ENCODE assay signal across 8 cellular contexts in the genomic region with DNA sequence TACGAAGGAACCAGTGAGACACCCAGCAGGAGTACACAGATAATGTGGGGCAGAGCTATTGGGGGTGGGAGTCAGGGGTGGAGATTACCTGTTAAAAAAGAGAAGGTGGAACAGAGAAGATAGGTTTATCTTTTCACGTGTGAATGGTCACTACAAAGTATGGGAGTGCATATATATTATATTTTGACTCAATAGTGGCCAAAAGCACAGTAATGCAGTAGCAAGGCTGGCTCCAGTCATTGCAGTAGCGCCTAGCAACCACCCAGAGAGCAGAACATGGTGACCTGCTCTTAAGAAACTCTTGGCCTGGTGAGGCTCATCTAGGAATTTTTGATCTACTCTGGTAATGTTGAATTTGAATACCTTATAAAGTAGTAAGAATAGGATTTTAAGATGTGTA.
A peak's percentile ranks its signal among the peaks of the same experiment; 100 is the strongest.
DNase-seq lines count a peak whose midpoint lies in the region; ATAC-seq and TF ChIP-seq lines count a peak whose summit lies in the region.

No MANE protein-coding gene starts in this region.

- H3K4me3 ChIP-seq in NT2/D1 (ENCODE audit: insufficient read length, low read depth), result peak overlapping the region; percentile 84
- peak overlapping the region; percentile 41 for H3K4me3 ChIP-seq in endocrine pancreas (ENCODE audit: control insufficient read depth, insufficient read depth, low read length)
- H3K4me3 ChIP-seq in neutrophil (ENCODE audit: low read depth in 1 of 2, low read length in 1 of 2), result peak overlapping the region; percentile 19 to 87

- no peaks in the 10 kb centered on the region for H3K27me3 ChIP-seq in NT2/D1 (ENCODE audit: insufficient read depth, insufficient read length)
- H3K27me3 ChIP-seq in endocrine pancreas (ENCODE audit: control insufficient read depth, insufficient read depth, low read length), result no peaks in the 10 kb centered on the region
- H3K27me3 ChIP-seq in neutrophil, result peaks cover 23% of the 10 kb centered on the region

- H3K9ac ChIP-seq in NT2/D1 (ENCODE audit: insufficient read length, low read depth), result peak overlapping the region; percentile 97
- H3K9ac ChIP-seq in endocrine pancreas (ENCODE audit: control insufficient read depth, insufficient read depth, low read length), result no peak overlapping the region

- DNase-seq in DMS79 treated with DMSO at 0.1 percent for 48 hours (lab: John Stamatoyannopoulos, UW) (peak; percentile 29), DMS79 (lab: John Stamatoyannopoulos, UW) (no peak), NT2/D1 (ENCODE audit: low read depth, low spot score) (no peak), GM10266 (ENCODE audit: extremely low spot score) (no peak)

- ATAC-seq in HG02852 (IDR thresholded peaks at IDR 0.05; ENCODE audit: unreplicated experiment), result no peak
- ATAC-seq in HG03196 (IDR thresholded peaks at IDR 0.05; ENCODE audit: unreplicated experiment), result no peak

- H3K4me1 ChIP-seq in NT2/D1 (ENCODE audit: insufficient read depth, insufficient read length), result no peaks in the 10 kb centered on the region
- no peaks in the 10 kb centered on the region for H3K4me1 ChIP-seq in endocrine pancreas (ENCODE audit: control insufficient read depth, insufficient read depth, low read length)
- H3K4me1 ChIP-seq in neutrophil (ENCODE audit: control insufficient read depth in 1 of 2, insufficient read depth in 1 of 2, low read depth in 1 of 2, low read length in 1 of 2), result peaks cover 12 to 15% of the 10 kb centered on the region in 2 experiments

- TF ChIP-seq CTCF in neutrophil (IDR thresholded peaks at IDR 0.05), result no peak
- TF ChIP-seq CTCF in GM10266 (IDR thresholded peaks at IDR 0.05; ENCODE audit: control insufficient read depth, insufficient read depth, low read depth, missing control alignments), result no peak

- no peaks in the 10 kb centered on the region for H3K9me3 ChIP-seq in NT2/D1 (ENCODE audit: insufficient read depth, low read length)
- no peaks in the 10 kb centered on the region for H3K9me3 ChIP-seq in endocrine pancreas (ENCODE audit: control insufficient read depth, low read length)
- H3K9me3 ChIP-seq in neutrophil, result no peaks in the 10 kb centered on the region

- H3K27ac ChIP-seq in neutrophil, result no peak overlapping the region

- peaks cover 37% of the 10 kb centered on the region for H3K36me3 ChIP-seq in NT2/D1 (ENCODE audit: insufficient read depth, insufficient read length, low read length)
- no peaks in the 10 kb centered on the region for H3K36me3 ChIP-seq in endocrine pancreas (ENCODE audit: control insufficient read depth, insufficient read depth, low read length)
- H3K36me3 ChIP-seq in neutrophil, result no peaks in the 10 kb centered on the region
